1 cellular context compared by ENCODE assay signal in genomic region chr7:38863609-38864291, GRCh38.
A peak's percentile ranks its signal among the peaks of the same experiment; 100 is the strongest.
TF ChIP-seq lines count a peak whose summit lies in the region.

No MANE protein-coding gene starts in this region.

TF ChIP-seq in HepG2, 621 proteins besides CTCF, POLR2A, EP300 and RAD21 (continued from another document):
- TF ChIP-seq ZNF609 (CRISPR knock-in tag; IDR thresholded peaks at IDR 0.05; ENCODE audit: borderline replicate concordance) (no peak), STAG1 (CRISPR knock-in tag; IDR thresholded peaks at IDR 0.05) (no peak), ZNF329 (CRISPR knock-in tag; IDR thresholded peaks at IDR 0.05; ENCODE audit: low read depth) (no peak), FOXK1 (CRISPR knock-in tag; IDR thresholded peaks at IDR 0.05; ENCODE audit: borderline replicate concordance, low read depth) (no peak), TEAD3 (CRISPR knock-in tag; optimal IDR thresholded peaks at IDR 0.05; ENCODE audit: borderline replicate concordance) (peak; percentile 40), NCOA2 (CRISPR knock-in tag; IDR thresholded peaks at IDR 0.05) (0 out of 2 replicates have a peak, but pooled peaks have one; percentile 33), ZNF468 (CRISPR knock-in tag; IDR thresholded peaks at IDR 0.05) (no peak), JUNB (CRISPR knock-in tag; IDR thresholded peaks at IDR 0.05; ENCODE audit: borderline replicate concordance) (no peak), LBX2 (CRISPR knock-in tag; IDR thresholded peaks at IDR 0.05; ENCODE audit: borderline replicate concordance) (no peak), FOSL2 (CRISPR knock-in tag; IDR thresholded peaks at IDR 0.05) (peak; percentile 93), ZNF703 (CRISPR knock-in tag; IDR thresholded peaks at IDR 0.05; ENCODE audit: borderline replicate concordance) (no peak), ZEB1 (IDR thresholded peaks at IDR 0.05; ENCODE audit: insufficient replicate concordance, low read depth) (peak; percentile 95), SAP130 (CRISPR knock-in tag; IDR thresholded peaks at IDR 0.05; ENCODE audit: low read depth) (peak; percentile 28; the same call in 1 of the 2 replicates), ZFX (CRISPR knock-in tag; IDR thresholded peaks at IDR 0.05; ENCODE audit: low read depth) (no peak), ZNF724P (CRISPR knock-in tag; IDR thresholded peaks at IDR 0.05; ENCODE audit: borderline replicate concordance) (no peak), AHR (CRISPR knock-in tag; IDR thresholded peaks at IDR 0.05) (no peak), RXRB (CRISPR knock-in tag; IDR thresholded peaks at IDR 0.05; ENCODE audit: borderline replicate concordance) (0 out of 2 replicates have a peak, but pooled peaks have one; percentile 10), ZNF576 (CRISPR knock-in tag; IDR thresholded peaks at IDR 0.05) (no peak), ZMYM4 (CRISPR knock-in tag; IDR thresholded peaks at IDR 0.05) (peak; percentile 39; the same call in 1 of the 2 replicates), ZNF644 (CRISPR knock-in tag; IDR thresholded peaks at IDR 0.05; ENCODE audit: low read depth) (peak; percentile 38; the same call in 1 of the 2 replicates), ZNF17 (CRISPR knock-in tag; IDR thresholded peaks at IDR 0.05) (no peak), MTERF4 (CRISPR knock-in tag; IDR thresholded peaks at IDR 0.05) (no peak)
